8 cellular contexts compared by ENCODE assay signal in the genomic region with DNA sequence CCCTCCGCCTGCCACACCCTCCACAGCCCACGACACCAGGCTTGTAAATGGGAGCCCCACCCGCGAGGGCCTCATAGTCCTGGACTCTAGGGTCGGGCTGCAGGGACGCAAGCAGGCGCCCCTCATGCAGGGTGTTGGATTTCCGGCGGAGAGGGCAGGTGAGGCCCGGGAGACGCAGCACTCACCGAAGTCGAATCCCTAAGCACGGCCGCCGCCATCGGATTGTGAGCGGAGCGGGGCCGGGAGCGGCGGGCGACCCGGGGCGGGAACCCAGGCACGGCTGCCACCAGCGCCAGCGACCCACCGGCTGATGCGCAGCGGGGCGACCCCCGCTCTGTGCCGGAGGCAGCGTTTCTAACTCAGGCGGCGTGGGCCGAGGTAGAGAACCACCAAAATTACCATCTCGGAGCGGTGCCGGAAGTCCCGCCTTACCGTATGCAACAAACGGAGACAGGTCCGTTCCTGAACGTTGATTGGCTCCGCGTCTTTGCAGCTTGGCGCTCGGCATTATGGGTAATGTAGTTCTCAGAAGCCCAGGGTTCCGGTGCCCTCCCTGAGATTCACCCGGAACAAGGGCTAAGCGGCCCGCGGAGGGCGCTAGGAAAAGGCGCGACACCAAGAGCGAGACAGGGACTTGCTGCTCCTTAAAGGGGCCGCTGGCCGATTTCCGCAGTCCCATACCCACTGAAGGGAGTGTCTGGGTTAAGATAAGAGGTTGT. TPM values are rescaled to one million over a fixed set of nuclear protein-coding genes. Genes with fewer than 3 reads are reported as not detected.
DNase-seq lines count a peak whose midpoint lies in the region; ATAC-seq and TF ChIP-seq lines count a peak whose summit lies in the region.

ZNF416 (minus strand) TSS at position 425 of the 719 bp plus-strand sequence; CDS start at position 218, 207 bp downstream.

- H3K27me3 ChIP-seq in aorta (ENCODE audit: control insufficient read depth in 1 of 2, insufficient read depth in 2 of 2, low read length in 1 of 2) = no peaks in the 10 kb centered on the region

- peak; percentile 57 for TF ChIP-seq POLR2A in GM18505 (IDR thresholded peaks at IDR 0.05; ENCODE audit: borderline replicate concordance, extremely low read depth, insufficient read depth, insufficient read length)

- no peak within 1 kb of the TSS for H3K27ac ChIP-seq in aorta (ENCODE audit: low read depth in 1 of 2, low read length in 2 of 2)

- H3K4me3 ChIP-seq in astrocyte of the cerebellum (ENCODE audit: low read depth, low read length) = peak within 1 kb of the TSS; percentile 90
- H3K4me3 ChIP-seq in aorta (ENCODE audit: low read length in 2 of 2) = peak within 1 kb of the TSS; percentile 83 to 92

- in situ Hi-C loops in astrocyte of the cerebellum (cut with HindIII; ENCODE audit: low sequenced_read_pairs) = no loop called here

- ATAC-seq in GM18505 (IDR thresholded peaks at IDR 0.05; ENCODE audit: unreplicated experiment) (peak; percentile 77), HG02970 (IDR thresholded peaks at IDR 0.05; ENCODE audit: low FRiP score, unreplicated experiment) (peak; percentile 87), aorta (ENCODE audit: low FRiP score) (peak; percentile 98)

- TF ChIP-seq CTCF in astrocyte of the cerebellum (IDR thresholded peaks at IDR 0.05; ENCODE audit: low read depth, low read length, missing control alignments) = peak; percentile 9

- 1% methylated on average over 62 of the region's 62 CpGs for WGBS in aorta, 2 donors

- H3K4me1 ChIP-seq in aorta (ENCODE audit: control insufficient read depth in 1 of 2, insufficient read depth in 2 of 2, low read length in 2 of 2) = no peaks in the 10 kb centered on the region

- intact Hi-C loops in aorta (cut with DNase I) = no loop called here

- H3K36me3 ChIP-seq in aorta (ENCODE audit: control insufficient read depth in 1 of 2, insufficient read depth in 2 of 2, low read length in 1 of 2) = peaks cover 10 to 15% of the 10 kb centered on the region in 2 donors

- DNase-seq in NCI-H187 treated with DMSO at 0.1 percent for 48 hours (lab: John Stamatoyannopoulos, UW) (peak; percentile 87), T-helper 22 cell (ENCODE audit: low read depth) (peak; percentile 92), astrocyte of the cerebellum (ENCODE audit: low read depth) (peak; percentile 96), hepatic stellate cell (ENCODE audit: low spot score) (peak; percentile 98), putamen (ENCODE audit: low spot score) (peak; percentile 99), aorta (peak; percentile 97 to 98)

- H3K9me3 ChIP-seq in aorta (ENCODE audit: control insufficient read depth, low read length) = peaks cover 20% of the 10 kb centered on the region

RNA-seq across cellular contexts. Expression of gene ZNF416, which starts in this region (rescaled TPM):
- 1 to 10 TPM; 4.0 to 6.1 TPM for total RNA-seq in aorta
- 1 to 10 TPM; 1.5 to 2.5 TPM for polyA plus RNA-seq in aorta
